Comparison of ENCODE assay signal across 8 cellular contexts in the genomic region with DNA sequence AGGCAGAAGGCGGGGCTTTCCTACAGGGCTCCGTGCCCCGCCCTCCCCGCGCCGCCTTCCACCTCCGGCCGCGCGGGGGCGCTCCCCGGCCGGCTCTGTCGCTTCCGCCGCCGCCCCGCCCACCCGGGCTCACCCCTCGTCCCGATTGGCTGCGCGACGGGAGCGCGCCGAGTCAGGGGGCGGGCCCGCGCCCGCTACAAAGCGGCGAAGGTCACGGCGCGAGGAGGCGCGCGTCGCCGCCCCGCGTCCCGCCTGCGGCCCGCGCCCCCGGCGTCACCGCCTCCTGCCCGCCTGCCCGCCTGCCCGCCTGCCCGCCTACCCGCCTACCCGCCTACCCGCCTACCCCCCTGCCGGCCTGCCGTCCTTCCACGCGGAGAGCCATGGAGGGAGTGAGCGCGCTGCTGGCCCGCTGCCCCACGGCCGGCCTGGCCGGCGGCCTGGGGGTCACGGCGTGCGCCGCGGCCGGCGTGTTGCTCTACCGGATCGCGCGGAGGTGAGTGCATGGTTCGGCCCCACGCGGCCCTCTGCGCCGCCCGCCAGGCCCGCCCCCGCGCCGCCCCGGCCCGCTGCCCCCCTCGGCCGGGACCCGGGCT. TPM values are rescaled to one million over a fixed set of nuclear protein-coding genes. Genes with fewer than 3 reads are reported as not detected.
DNase-seq lines count a peak whose midpoint lies in the region; ATAC-seq and TF ChIP-seq lines count a peak whose summit lies in the region.

A gene with protein sequence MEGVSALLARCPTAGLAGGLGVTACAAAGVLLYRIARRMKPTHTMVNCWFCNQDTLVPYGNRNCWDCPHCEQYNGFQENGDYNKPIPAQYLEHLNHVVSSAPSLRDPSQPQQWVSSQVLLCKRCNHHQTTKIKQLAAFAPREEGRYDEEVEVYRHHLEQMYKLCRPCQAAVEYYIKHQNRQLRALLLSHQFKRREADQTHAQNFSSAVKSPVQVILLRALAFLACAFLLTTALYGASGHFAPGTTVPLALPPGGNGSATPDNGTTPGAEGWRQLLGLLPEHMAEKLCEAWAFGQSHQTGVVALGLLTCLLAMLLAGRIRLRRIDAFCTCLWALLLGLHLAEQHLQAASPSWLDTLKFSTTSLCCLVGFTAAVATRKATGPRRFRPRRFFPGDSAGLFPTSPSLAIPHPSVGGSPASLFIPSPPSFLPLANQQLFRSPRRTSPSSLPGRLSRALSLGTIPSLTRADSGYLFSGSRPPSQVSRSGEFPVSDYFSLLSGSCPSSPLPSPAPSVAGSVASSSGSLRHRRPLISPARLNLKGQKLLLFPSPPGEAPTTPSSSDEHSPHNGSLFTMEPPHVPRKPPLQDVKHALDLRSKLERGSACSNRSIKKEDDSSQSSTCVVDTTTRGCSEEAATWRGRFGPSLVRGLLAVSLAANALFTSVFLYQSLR (plus strand): TSS at position 361 of the 593 bp plus-strand sequence. CDS start 20 bp downstream, at position 381.

- H3K4me3 Mint-ChIP-seq in activated T-helper 17 cell treated with anti-CD3 and anti-CD28 coated beads, Interleukin-2, amount 50 U/mL, for 72 hours: peak within 1 kb of the TSS; percentile 86
- H3K4me3 Mint-ChIP-seq in nephron progenitor cell: peak within 1 kb of the TSS; percentile 86
- H3K4me3 Mint-ChIP-seq in stimulated activated naive CD8-positive, alpha-beta T cell treated with anti-CD3 and anti-CD28 coated beads, Interleukin-15, Interleukin-2, amounts not matched to agents 100 ng/mL and 50 ng/mL, for 24 hours: peak within 1 kb of the TSS; percentile 86

- peaks cover 3% of the 10 kb centered on the region for H3K36me3 Mint-ChIP-seq in activated T-helper 17 cell treated with anti-CD3 and anti-CD28 coated beads, Interleukin-2, amount 50 U/mL, for 72 hours (ENCODE audit: low read depth)
- peaks cover 5% of the 10 kb centered on the region for H3K36me3 Mint-ChIP-seq in nephron progenitor cell (ENCODE audit: low read depth)
- H3K36me3 Mint-ChIP-seq in stimulated activated naive CD8-positive, alpha-beta T cell treated with anti-CD3 and anti-CD28 coated beads, Interleukin-15, Interleukin-2, amounts not matched to agents 100 ng/mL and 50 ng/mL, for 24 hours (ENCODE audit: low read depth): peaks cover 10% of the 10 kb centered on the region

- no peaks in the 10 kb centered on the region for H3K9me3 Mint-ChIP-seq in activated T-helper 17 cell treated with anti-CD3 and anti-CD28 coated beads, Interleukin-2, amount 50 U/mL, for 72 hours
- H3K9me3 Mint-ChIP-seq in nephron progenitor cell: no peaks in the 10 kb centered on the region
- H3K9me3 Mint-ChIP-seq in stimulated activated naive CD8-positive, alpha-beta T cell treated with anti-CD3 and anti-CD28 coated beads, Interleukin-15, Interleukin-2, amounts not matched to agents 100 ng/mL and 50 ng/mL, for 24 hours: no peaks in the 10 kb centered on the region

- H3K4me1 Mint-ChIP-seq in activated T-helper 17 cell treated with anti-CD3 and anti-CD28 coated beads, Interleukin-2, amount 50 U/mL, for 72 hours: peaks cover 14% of the 10 kb centered on the region
- H3K4me1 Mint-ChIP-seq in nephron progenitor cell: peaks cover 41% of the 10 kb centered on the region
- H3K4me1 Mint-ChIP-seq in stimulated activated naive CD8-positive, alpha-beta T cell treated with anti-CD3 and anti-CD28 coated beads, Interleukin-15, Interleukin-2, amounts not matched to agents 100 ng/mL and 50 ng/mL, for 24 hours (ENCODE audit: low read depth): peaks cover 36% of the 10 kb centered on the region

- DNase-seq in DMS53 treated with DMSO at 0.1 percent for 48 hours (lab: John Stamatoyannopoulos, UW; ENCODE audit: unreplicated experiment): peak; percentile 83
- DNase-seq in KBM-7: peak; percentile 88
- DNase-seq in RPMI7951 (ENCODE audit: low read depth): peak; percentile 90
- peak; percentile 90 for DNase-seq in fibroblast of pulmonary artery (ENCODE audit: low read depth)
- peak; percentile 97 for DNase-seq in nephron progenitor cell

- H3K27me3 Mint-ChIP-seq in activated T-helper 17 cell treated with anti-CD3 and anti-CD28 coated beads, Interleukin-2, amount 50 U/mL, for 72 hours: no peaks in the 10 kb centered on the region
- no peaks in the 10 kb centered on the region for H3K27me3 Mint-ChIP-seq in nephron progenitor cell (ENCODE audit: low read depth, poor library complexity)
- no peaks in the 10 kb centered on the region for H3K27me3 Mint-ChIP-seq in stimulated activated naive CD8-positive, alpha-beta T cell treated with anti-CD3 and anti-CD28 coated beads, Interleukin-15, Interleukin-2, amounts not matched to agents 100 ng/mL and 50 ng/mL, for 24 hours

- H3K27ac Mint-ChIP-seq in activated T-helper 17 cell treated with anti-CD3 and anti-CD28 coated beads, Interleukin-2, amount 50 U/mL, for 72 hours: peak within 1 kb of the TSS; percentile 62
- no peak within 1 kb of the TSS for H3K27ac Mint-ChIP-seq in nephron progenitor cell
- H3K27ac Mint-ChIP-seq in stimulated activated naive CD8-positive, alpha-beta T cell treated with anti-CD3 and anti-CD28 coated beads, Interleukin-15, Interleukin-2, amounts not matched to agents 100 ng/mL and 50 ng/mL, for 24 hours: peak within 1 kb of the TSS; percentile 45

- peak; percentile 70 for ATAC-seq in GM21717 (IDR thresholded peaks at IDR 0.05; ENCODE audit: unreplicated experiment)
- peak; percentile 90 for ATAC-seq in activated T-helper 17 cell treated with anti-CD3 and anti-CD28 coated beads, Interleukin-2, amount 50 U/mL, for 72 hours (replicated peaks)

- peak; percentile 21 for TF ChIP-seq CTCF in fibroblast of pulmonary artery (IDR thresholded peaks at IDR 0.05; ENCODE audit: low read length, missing control alignments)
- peak; percentile 60 for TF ChIP-seq CTCF in nephron progenitor cell (IDR thresholded peaks at IDR 0.05)

- peak within 1 kb of the TSS; percentile 59 for H3K4me3 ChIP-seq in fibroblast of pulmonary artery (replicated peaks; ENCODE audit: low read depth, low read length)

- in situ Hi-C loops in KBM-7 (cut with MboI; ENCODE audit: low pct_unique_long_range_greater_than_20kb, low sequenced_read_pairs): no loop called here

RNA-seq across cellular contexts. Expression of the gene that starts here (rescaled TPM):
- 6.4 and 7.0 TPM in 2 replicates for total RNA-seq in RPMI7951 (2014; rRNA removed; shearing (Covaris generic))
- total RNA-seq in activated T-helper 17 cell treated with anti-CD3 and anti-CD28 coated beads, Interleukin-2, amount 50 U/mL, for 72 hours: 10 to 100 TPM; 12.0 to 25.5 TPM

Comparison
In these comparisons a context has a peak if more than half of its experiments do, and no peak if none do; other contexts are left out.
1. Peak in every context shown above with its lines: DNase-seq, ATAC-seq and H3K4me3 ChIP-seq.